11 cellular contexts compared by ENCODE assay signal in genomic region chr17:51487947-51488346, GRCh38.
DNase-seq lines count a peak whose midpoint lies in the region; ATAC-seq, FAIRE-seq and TF ChIP-seq lines count a peak whose summit lies in the region.
"Had no signal": no experiment of that assay in that cellular context is flagged by ENCODE, and none has a peak within 500 bp of the region (broad histone marks: within the 10 kb centered on the region; RNA-seq: fewer than 3 reads in every experiment).

No MANE protein-coding gene starts in this region.

- peak; percentile 80 for TF ChIP-seq CTCF in WERI-Rb-1 (IDR thresholded peaks at IDR 0.05; ENCODE audit: low read depth, low read length)
- no peak for TF ChIP-seq CTCF in HFFc6 (IDR thresholded peaks at IDR 0.05)

- DNase-seq in ACHN (peak; percentile 7), H54 (ENCODE audit: insufficient read length, low spot score) (peak; percentile 14), WERI-Rb-1 (peak; percentile 66), iPS DF 19.7 (ENCODE audit: low read depth, low spot score) (peak; percentile 42), HFFc6 (no peak)
- DNase-seq in natural killer cell treated with Interleukin-12 subunit alpha and Interleukin-12 subunit beta and Interleukin-15 and Interleukin-18, amount 100 ng/mL, for 72 hours (ENCODE audit: low spot score), result no peak
- DNase-seq: DMS79 had no signal

- ATAC-seq in natural killer cell treated with Interleukin-12 subunit alpha and Interleukin-12 subunit beta and Interleukin-15 and Interleukin-18, amount 100 ng/mL, for 72 hours, result no peak
- ATAC-seq in HG02759 (IDR thresholded peaks at IDR 0.05; ENCODE audit: unreplicated experiment) (no peak), GM21528 (IDR thresholded peaks at IDR 0.05; ENCODE audit: low FRiP score, unreplicated experiment) (no peak)
- ATAC-seq: body of pancreas had no signal

- no peaks in the 10 kb centered on the region for H3K36me3 Mint-ChIP-seq in natural killer cell treated with Interleukin-12 subunit alpha and Interleukin-12 subunit beta and Interleukin-15 and Interleukin-18, amount 100 ng/mL, for 72 hours
- H3K36me3 Mint-ChIP-seq in HFFc6 (ENCODE audit: low read depth), result no peaks in the 10 kb centered on the region

- no peak for FAIRE-seq in H54 (lab: Jason Lieb, UNC)

- H3K27ac Mint-ChIP-seq in natural killer cell treated with Interleukin-12 subunit alpha and Interleukin-12 subunit beta and Interleukin-15 and Interleukin-18, amount 100 ng/mL, for 72 hours, result no peak overlapping the region
- no peak overlapping the region for H3K27ac Mint-ChIP-seq in HFFc6

- no peaks in the 10 kb centered on the region for H3K9me3 Mint-ChIP-seq in natural killer cell treated with Interleukin-12 subunit alpha and Interleukin-12 subunit beta and Interleukin-15 and Interleukin-18, amount 100 ng/mL, for 72 hours
- H3K9me3 Mint-ChIP-seq in HFFc6, result peaks cover 17% of the 10 kb centered on the region

- no peaks in the 10 kb centered on the region for H3K36me3 ChIP-seq in WERI-Rb-1

- in situ Hi-C loops in ACHN (cut with HindIII; ENCODE audit: low pct_ligation_motif_present, low pct_unique_long_range_greater_than_20kb, low sequenced_read_pairs), result no loop called here

- peaks cover 19 to 41% of the 10 kb centered on the region in 2 donors for H3K27me3 Mint-ChIP-seq in natural killer cell treated with Interleukin-12 subunit alpha and Interleukin-12 subunit beta and Interleukin-15 and Interleukin-18, amount 100 ng/mL, for 72 hours
- no peaks in the 10 kb centered on the region for H3K27me3 Mint-ChIP-seq in HFFc6 (ENCODE audit: insufficient read depth)

- H3K27ac ChIP-seq in WERI-Rb-1, result no peak overlapping the region
- H3K27ac ChIP-seq: body of pancreas had no signal

- H3K4me1 Mint-ChIP-seq in natural killer cell treated with Interleukin-12 subunit alpha and Interleukin-12 subunit beta and Interleukin-15 and Interleukin-18, amount 100 ng/mL, for 72 hours (ENCODE audit: low read depth in 2 of 2), result peaks cover 0 to 4% of the 10 kb centered on the region in 2 donors
- H3K4me1 Mint-ChIP-seq in HFFc6 (ENCODE audit: low read depth), result no peaks in the 10 kb centered on the region

- H3K9me3 ChIP-seq in WERI-Rb-1 (ENCODE audit: severe bottlenecking), result peaks cover 2% of the 10 kb centered on the region
- H3K9me3 ChIP-seq: body of pancreas had no signal

- H3K4me3 ChIP-seq in WERI-Rb-1 (ENCODE audit: low read depth, low read length), result no peak overlapping the region
- H3K4me3 ChIP-seq: body of pancreas, lung had no signal

- TF ChIP-seq POLR2A in H54 (IDR thresholded peaks at IDR 0.05; ENCODE audit: low read depth, low read length), result no peak

- peaks cover 2% of the 10 kb centered on the region for H3K27me3 ChIP-seq in WERI-Rb-1 (ENCODE audit: insufficient read depth, low read depth, severe bottlenecking)
- H3K27me3 ChIP-seq: body of pancreas had no signal

- H3K4me3 Mint-ChIP-seq in natural killer cell treated with Interleukin-12 subunit alpha and Interleukin-12 subunit beta and Interleukin-15 and Interleukin-18, amount 100 ng/mL, for 72 hours, result no peak overlapping the region
- no peak overlapping the region for H3K4me3 Mint-ChIP-seq in HFFc6

Comparison
In these comparisons a context has a peak if more than half of its experiments do, and no peak if none do; other contexts are left out.
1. DNase-seq: peak in ACHN (single experiment), H54 (single experiment), WERI-Rb-1 (single experiment) and iPS DF 19.7 (single experiment); none in natural killer cell treated with Interleukin-12 subunit alpha and Interleukin-12 subunit beta and Interleukin-15 and Interleukin-18, amount 100 ng/mL, for 72 hours (single experiment) and HFFc6 (single experiment).